Comparison of ENCODE assay signal across 1 cellular context in genomic region chr3:22887664-22888291, GRCh38.
TF ChIP-seq lines count a peak whose summit lies in the region.

No MANE protein-coding gene starts in this region.

TF ChIP-seq in HCT116, 20 proteins besides CTCF, POLR2A, EP300 and RAD21 (continued from another document):
- TF ChIP-seq REST (IDR thresholded peaks at IDR 0.05; ENCODE audit: low read depth) (no peak), ATF3 (IDR thresholded peaks at IDR 0.05) (no peak), YY1 (IDR thresholded peaks at IDR 0.05; ENCODE audit: extremely low read depth, insufficient replicate concordance, low read depth, low read length) (no peak), EGR1 (IDR thresholded peaks at IDR 0.05; ENCODE audit: low read depth) (no peak), CEBPB (IDR thresholded peaks at IDR 0.05; ENCODE audit: low read depth) (no peak), EZH2 (IDR thresholded peaks at IDR 0.05) (no peak)
TF ChIP-seq in HCT116: peak in this region for 0.
